16 cellular contexts compared by ENCODE assay signal in the genomic region with DNA sequence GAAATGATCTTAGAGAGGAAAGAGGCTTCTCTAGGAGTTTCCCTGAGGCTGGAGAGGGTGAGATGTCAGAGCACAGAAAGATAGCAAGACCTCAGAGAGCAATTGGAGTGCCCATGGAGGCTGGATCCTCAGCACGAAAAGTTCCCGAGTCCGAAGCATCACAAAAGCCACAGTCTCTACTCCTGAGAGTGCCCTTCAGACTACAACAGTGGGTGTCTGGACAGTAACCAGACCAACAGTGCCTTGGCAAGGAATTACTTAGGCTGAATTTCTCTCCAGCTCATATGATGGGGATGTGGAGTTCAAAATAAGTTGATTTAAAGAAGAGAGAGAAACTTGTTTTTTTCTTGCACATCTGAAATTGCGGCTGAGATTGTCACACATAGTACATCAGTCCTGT.
"Had no signal": no experiment of that assay in that cellular context is flagged by ENCODE, and none has a peak within 500 bp of the region (broad histone marks: within the 10 kb centered on the region; RNA-seq: fewer than 3 reads in every experiment).

No MANE protein-coding gene starts in this region.

- ATAC-seq: activated CD4-positive, alpha-beta T cell treated with anti-CD3 and anti-CD28 coated beads for 36 hours; activated naive CD8-positive, alpha-beta T cell treated with anti-CD3 and anti-CD28 coated beads, Interleukin-2, amount 50 U/mL, for 24 hours; left lung; WTC11 had no signal

- H3K4me3 ChIP-seq: coronary artery, left lung, tibial artery had no signal

- H3K27me3 ChIP-seq: left lung, tibial artery had no signal

- H3K36me3 ChIP-seq: left lung, tibial artery had no signal

- H3K9me3 ChIP-seq: left lung, tibial artery had no signal

- H3K4me1 ChIP-seq: tibial artery had no signal

- H3K27ac ChIP-seq: coronary artery, left lung, tibial artery had no signal

- DNase-seq: activated CD4-positive, alpha-beta memory T cell treated with anti-CD3 and anti-CD28 coated beads, Interleukin-2, amount 10 ng/mL, durations not matched to agents 7 days and 5 days; activated CD4-positive, alpha-beta T cell treated with anti-CD3 and anti-CD28 coated beads for 36 hours; activated naive CD4-positive, alpha-beta T cell treated with anti-CD3 and anti-CD28 coated beads, Interleukin-2, amount 10 ng/mL, durations not matched to agents 7 days and 5 days; activated naive CD8-positive, alpha-beta T cell treated with anti-CD3 and anti-CD28 coated beads, Interleukin-2, amount 50 U/mL, for 24 hours; activated T-cell treated with anti-CD3 and anti-CD28 coated beads, Interleukin-2, amount 50 U/mL, for 1 hour; central memory CD4-positive, alpha-beta T cell; foreskin melanocyte; glutamatergic neuron; kidney; left lung; stimulated activated CD4-positive, alpha-beta T cell treated with anti-CD3 and anti-CD28 coated beads, Interleukin-2, amount 100 ng/mL, for 24 hours; stimulated activated naive CD4-positive, alpha-beta T cell treated with Interleukin-2 at 50 U/mL for 16 hours; substantia nigra; tibial artery had no signal
